Comparison of ENCODE assay signal across 9 cellular contexts in genomic region chr5:42951169-42951846, GRCh38.
DNase-seq lines count a peak whose midpoint lies in the region; ATAC-seq, FAIRE-seq and TF ChIP-seq lines count a peak whose summit lies in the region.
"Had no signal": no experiment of that assay in that cellular context is flagged by ENCODE, and none has a peak within 500 bp of the region (broad histone marks: within the 10 kb centered on the region; RNA-seq: fewer than 3 reads in every experiment).

No MANE protein-coding gene starts in this region.

- no peaks in the 10 kb centered on the region for H3K4me1 Mint-ChIP-seq in mesothelial cell of epicardium

- 2 to 4% methylated on average over 56 of the region's 56 CpGs for WGBS in esophagus, 2 donors

- peaks cover 0 to 13% of the 10 kb centered on the region in 2 donors for H3K9me3 ChIP-seq in esophagus (ENCODE audit: control insufficient read depth in 2 of 2, insufficient read depth in 1 of 2, low read depth in 1 of 2, low read length in 1 of 2)

- H3K27ac ChIP-seq in esophagus (ENCODE audit: low read depth in 2 of 2, low read length in 1 of 2) = peak overlapping the region; percentile 94 to 97
- H3K27ac ChIP-seq: cardiac muscle cell had no signal

- 0 out of 2 replicates have a peak, but pooled peaks have one; percentile 29 for TF ChIP-seq POLR2A in GM12891 (IDR thresholded peaks at IDR 0.05; ENCODE audit: low read depth, low read length)

- no peaks in the 10 kb centered on the region for H3K36me3 ChIP-seq in esophagus (ENCODE audit: control insufficient read depth in 2 of 2, insufficient read depth in 2 of 2, low read length in 1 of 2)
- H3K36me3 ChIP-seq: cardiac muscle cell had no signal

- DNase-seq in GM12891 (ENCODE audit: insufficient read length, low spot score) = peak; percentile 51
- peak; percentile 51 for DNase-seq in NCI-H2227 (lab: John Stamatoyannopoulos, UW; ENCODE audit: unreplicated experiment)
- peak; percentile 62 for DNase-seq in activated CD8-positive, alpha-beta memory T cell treated with anti-CD3 and anti-CD28 coated beads, Interleukin-2, amount 50 U/mL, for 1 hour (ENCODE audit: extremely low read depth)
- DNase-seq in retinal pigment epithelial cell (ENCODE audit: low read depth) = no peak
- no peak for DNase-seq in mesothelial cell of epicardium (ENCODE audit: low spot score in 2 of 2, unreplicated experiment in 2 of 2)

- peaks cover 0 to 7% of the 10 kb centered on the region in 2 donors for H3K27me3 ChIP-seq in esophagus (ENCODE audit: control insufficient read depth in 1 of 2, insufficient read depth in 2 of 2, low read length in 2 of 2)
- H3K27me3 ChIP-seq: cardiac muscle cell had no signal

- no peak overlapping the region for H3K27ac Mint-ChIP-seq in mesothelial cell of epicardium

- peaks cover 4% of the 10 kb centered on the region for H3K9me3 Mint-ChIP-seq in mesothelial cell of epicardium

- peak; percentile 36 for ATAC-seq in HG02623 (IDR thresholded peaks at IDR 0.05; ENCODE audit: unreplicated experiment)
- no peak for ATAC-seq in GM18870 (IDR thresholded peaks at IDR 0.05; ENCODE audit: unreplicated experiment)

- no peak for TF ChIP-seq CTCF in retinal pigment epithelial cell (conservative IDR thresholded peaks at IDR 0.05; ENCODE audit: low read depth, low read length)
- no peak for TF ChIP-seq CTCF in mesothelial cell of epicardium (IDR thresholded peaks at IDR 0.05; ENCODE audit: unreplicated experiment)

- peak; percentile 87 for FAIRE-seq in GM12891 (lab: Jason Lieb, UNC)

- H3K4me3 Mint-ChIP-seq in mesothelial cell of epicardium = no peak overlapping the region

- peaks cover 3 to 8% of the 10 kb centered on the region in 2 donors for H3K4me1 ChIP-seq in esophagus (ENCODE audit: control insufficient read depth in 2 of 2, insufficient read depth in 2 of 2, low read length in 1 of 2)

- no peaks in the 10 kb centered on the region for H3K36me3 Mint-ChIP-seq in mesothelial cell of epicardium

- H3K4me3 ChIP-seq in esophagus (ENCODE audit: low read depth in 1 of 2, low read length in 2 of 2) (peak overlapping the region; percentile 56 to 64), retinal pigment epithelial cell (ENCODE audit: low read length) (peak overlapping the region; percentile 45)
- H3K4me3 ChIP-seq: cardiac muscle cell had no signal

- no peaks in the 10 kb centered on the region for H3K27me3 Mint-ChIP-seq in mesothelial cell of epicardium (ENCODE audit: low read depth)

TF ChIP-seq in GM12891, 5 proteins besides CTCF, POLR2A, EP300 and RAD21:
- TF ChIP-seq PAX5 (IDR thresholded peaks at IDR 0.05; ENCODE audit: insufficient read depth, low read length, severe bottlenecking) = peak; percentile 24
- no peak for TF ChIP-seq POU2F2 (IDR thresholded peaks at IDR 0.05; ENCODE audit: low read depth, low read length)

Comparison
In these comparisons a context has a peak if more than half of its experiments do, and no peak if none do; other contexts are left out.
1. DNase-seq: peak in GM12891 (single experiment), NCI-H2227 (single experiment) and activated CD8-positive, alpha-beta memory T cell treated with anti-CD3 and anti-CD28 coated beads, Interleukin-2, amount 50 U/mL, for 1 hour (single experiment); none in retinal pigment epithelial cell (single experiment) and mesothelial cell of epicardium (0 of 2).